ENCODE assay signal across 13 cellular contexts in the genomic region with DNA sequence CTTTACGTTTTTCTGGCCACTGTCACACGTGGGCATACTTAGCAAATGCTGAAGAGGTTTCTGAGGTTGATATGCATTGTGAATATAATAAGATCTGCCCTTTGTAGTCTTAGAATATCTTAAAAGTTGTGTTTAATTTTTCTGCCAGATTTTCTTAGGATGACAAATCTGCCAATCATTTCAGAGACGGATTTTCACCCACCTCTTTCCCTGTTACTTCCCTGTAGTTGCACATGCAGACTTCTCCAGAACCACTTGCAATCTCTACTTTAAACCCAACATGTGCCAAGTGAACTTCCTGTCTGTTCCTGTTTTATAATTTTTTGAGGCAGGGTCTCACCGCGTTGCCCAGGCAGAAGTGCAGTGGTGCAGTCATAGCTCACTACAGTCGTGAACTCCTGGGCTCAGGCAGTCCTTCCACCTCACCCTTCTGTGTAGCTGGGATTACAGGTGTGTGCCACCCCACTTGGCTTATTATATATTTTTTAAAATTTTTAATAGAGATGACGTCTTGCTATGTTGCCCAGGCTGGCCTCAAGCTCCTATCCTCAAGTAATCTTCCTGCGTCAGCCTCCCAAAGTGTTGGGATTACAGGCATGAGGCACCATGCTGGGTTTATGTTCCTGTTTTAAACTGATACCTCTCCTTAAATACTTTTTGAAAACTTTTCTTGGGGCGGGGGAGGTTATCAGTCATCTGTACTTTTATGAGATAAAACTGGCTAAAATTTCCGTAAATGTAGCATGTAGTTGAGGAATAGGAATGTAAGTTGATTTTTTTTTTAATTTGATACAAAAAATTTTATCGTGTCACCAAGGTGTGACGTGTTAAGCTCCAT. TPM values are rescaled to one million over a fixed set of nuclear protein-coding genes. Genes with fewer than 3 reads are reported as not detected.
A peak's percentile ranks its signal among the peaks of the same experiment; 100 is the strongest.
DNase-seq lines count a peak whose midpoint lies in the region; ATAC-seq, FAIRE-seq and TF ChIP-seq lines count a peak whose summit lies in the region.
"Had no signal": no experiment of that assay in that cellular context is flagged by ENCODE, and none has a peak within 500 bp of the region (broad histone marks: within the 10 kb centered on the region; RNA-seq: fewer than 3 reads in every experiment).

No MANE protein-coding gene starts in this region.

- no peaks in the 10 kb centered on the region for H3K9me1 ChIP-seq in K562 (ENCODE audit: control insufficient read depth, insufficient read depth, low read length)

- no peak overlapping the region for H3K27ac Mint-ChIP-seq in CD14-positive monocyte
- H3K27ac Mint-ChIP-seq in natural killer cell treated with Interleukin-12 subunit alpha and Interleukin-12 subunit beta and Interleukin-15 and Interleukin-18, amount 100 ng/mL, for 72 hours: peak overlapping the region; percentile 99

- no peak for FAIRE-seq in K562 (lab: Jason Lieb, UNC)
- FAIRE-seq: small intestine had no signal

- peaks cover 3% of the 10 kb centered on the region; the same call in 1 of the 2 replicates for H3K4me1 ChIP-seq in HEK293 (ENCODE audit: control insufficient read depth, insufficient read depth, low read length)
- peaks cover 45 to 61% of the 10 kb centered on the region in 2 experiments for H3K4me1 ChIP-seq in K562 (replicated peaks in 1 of 2; ENCODE audit: control insufficient read depth in 2 of 2, insufficient read depth in 2 of 2, low read length in 2 of 2)
- H3K4me1 ChIP-seq in ovary (ENCODE audit: insufficient read depth): peaks cover 16% of the 10 kb centered on the region

- peaks cover 0 to 3% (median 0%) of the 10 kb centered on the region in 7 donors for H3K9me3 Mint-ChIP-seq in CD14-positive monocyte
- H3K9me3 Mint-ChIP-seq in natural killer cell treated with Interleukin-12 subunit alpha and Interleukin-12 subunit beta and Interleukin-15 and Interleukin-18, amount 100 ng/mL, for 72 hours: no peaks in the 10 kb centered on the region

- TF ChIP-seq POLR2A in K562 (conservative IDR thresholded peaks at IDR 0.05) (no peak), ovary (IDR thresholded peaks at IDR 0.05) (no peak)

- in situ Hi-C loops in K562 (cut with MboI): no loop called here

- TF ChIP-seq EP300 in K562 (IDR thresholded peaks at IDR 0.05; ENCODE audit: low read length): peak; percentile 64
- no peak for TF ChIP-seq EP300 in ovary (IDR thresholded peaks at IDR 0.05)

- TF ChIP-seq CTCF in CD14-positive monocyte (IDR thresholded peaks at IDR 0.05) (no peak), HEK293 (tag by site-specific recombination; IDR thresholded peaks at IDR 0.05) (no peak), K562 (IDR thresholded peaks at IDR 0.05 in 2 of 3, conservative IDR thresholded peaks at IDR 0.05 in 1 of 3; ENCODE audit: insufficient read depth in 2 of 3, low read depth in 1 of 3, low read length in 3 of 3) (no peak), ovary (IDR thresholded peaks at IDR 0.05) (no peak)

- POLR2A ChIA-PET in HEK293 (lab: Yijun Ruan, JAX): no interaction called here
- POLR2A ChIA-PET in K562 (lab: Yijun Ruan, JAX): interaction anchor here (0.6 to 5.6 kb wide), 7 partner anchors 10 to 260 kb away, joined by 3 to 84 read pairs (median 3); no protein-coding TSS in a partner anchor

- peak overlapping the region; percentile 95 to 96 for H3K4me3 Mint-ChIP-seq in CD14-positive monocyte
- peak overlapping the region; percentile 87 for H3K4me3 Mint-ChIP-seq in natural killer cell treated with Interleukin-12 subunit alpha and Interleukin-12 subunit beta and Interleukin-15 and Interleukin-18, amount 100 ng/mL, for 72 hours

- H3K79me2 ChIP-seq in K562 (ENCODE audit: control insufficient read depth, insufficient read depth, low read length): peaks cover 80% of the 10 kb centered on the region

- H3K27me3 ChIP-seq in K562 (ENCODE audit: control insufficient read depth in 2 of 2, insufficient read depth in 2 of 2, low read length in 2 of 2) (no peaks in the 10 kb centered on the region), ovary (no peaks in the 10 kb centered on the region)

- H3K27me3 Mint-ChIP-seq in CD14-positive monocyte (ENCODE audit: low read depth in 3 of 3): peaks cover 14 to 19% (median 17%) of the 10 kb centered on the region in 3 donors
- H3K27me3 Mint-ChIP-seq in natural killer cell treated with Interleukin-12 subunit alpha and Interleukin-12 subunit beta and Interleukin-15 and Interleukin-18, amount 100 ng/mL, for 72 hours: no peaks in the 10 kb centered on the region

- BruUV-seq in K562 (replicated peaks; lab: Mats Ljungman, UMichigan): no TSS peak

- H3K4me2 ChIP-seq in K562 (ENCODE audit: insufficient read depth, low read length): peak overlapping the region; percentile 72

- H3K9ac ChIP-seq in K562 (ENCODE audit: insufficient read depth in 1 of 2, low read depth in 2 of 2, low read length in 2 of 2): peak overlapping the region; percentile 82 to 86; a peak in 3 of 4 replicates

- peaks cover 69% of the 10 kb centered on the region for H3K4me1 Mint-ChIP-seq in CD14-positive monocyte
- peaks cover 56 to 60% of the 10 kb centered on the region in 2 donors for H3K4me1 Mint-ChIP-seq in natural killer cell treated with Interleukin-12 subunit alpha and Interleukin-12 subunit beta and Interleukin-15 and Interleukin-18, amount 100 ng/mL, for 72 hours (ENCODE audit: low read depth in 2 of 2)

- H3K36me3 ChIP-seq in HEK293 (ENCODE audit: control insufficient read depth in 2 of 2, insufficient read depth in 1 of 2, low read length in 2 of 2) (no peaks in the 10 kb centered on the region), K562 (ENCODE audit: control insufficient read depth, insufficient read depth, low read length) (peaks cover 17% of the 10 kb centered on the region; the same call in 2 of the 3 replicates), ovary (no peaks in the 10 kb centered on the region)

- CTCF ChIA-PET in HEK293 (lab: Yijun Ruan, JAX): interaction anchor here (0.6 kb wide), 2 partner anchors 66 to 120 kb away, joined by 4 read pairs; no protein-coding TSS in a partner anchor
- CTCF ChIA-PET in K562 (lab: Yijun Ruan, JAX; ENCODE audit: low intra/inter-chr PET ratio): no interaction called here

- H3K4me3 ChIP-seq in HEK293 (ENCODE audit: low read depth, low read length) (no peak overlapping the region), K562 (peak overlapping the region; percentile 77; the same call in 1 of the 2 replicates), ovary (no peak overlapping the region)

- H3K9me3 ChIP-seq in HEK293 (ENCODE audit: control insufficient read depth, insufficient read depth, low read depth, low read length): no peaks in the 10 kb centered on the region
- no peaks in the 10 kb centered on the region for H3K9me3 ChIP-seq in K562 (replicated peaks; ENCODE audit: control insufficient read depth, insufficient read depth, low read depth, low read length)
- no peaks in the 10 kb centered on the region for H3K9me3 ChIP-seq in ovary

- DNase-seq in CD14-positive monocyte (ENCODE audit: low spot score): no peak
- peak in 1 of 4 experiments; percentile 69 for DNase-seq in K562 (ENCODE audit: extremely low read depth in 1 of 4, low spot score in 3 of 4)
- DNase-seq in natural killer cell treated with Interleukin-12 subunit alpha and Interleukin-12 subunit beta and Interleukin-15 and Interleukin-18, amount 100 ng/mL, for 72 hours (ENCODE audit: low spot score): no peak
- no peak for DNase-seq in Ammon's horn (ENCODE audit: low spot score)
- no peak for DNase-seq in ovary
- DNase-seq in posterior cingulate gyrus: no peak
- DNase-seq: mammary epithelial cell, NCI-H1436, NCI-H748 treated with DMSO at 0.1 percent for 48 hours, small intestine had no signal

- H4K20me1 ChIP-seq in K562 (replicated peaks; ENCODE audit: control insufficient read depth, insufficient read depth, low read length): peaks cover 21% of the 10 kb centered on the region; the same call in 1 of the 2 replicates

- TF ChIP-seq RAD21 in K562 (CRISPR knock-in tag; conservative IDR thresholded peaks at IDR 0.05 in 1 of 2, IDR thresholded peaks at IDR 0.05 in 1 of 2): no peak

- 10% methylated on average over 12 of the region's 12 CpGs for WGBS in K562 (ENCODE audit: insufficient coverage, low coverage, missing lambda C conversion rate)
- WGBS in ovary, 3 donors: 91 to 92% (median 92%) methylated on average over 12 of the region's 12 CpGs

- H2AFZ ChIP-seq in K562 (ENCODE audit: low read depth, low read length): no peak overlapping the region

- intact Hi-C loops in CD14-positive monocyte (cut with micrococcal nuclease) (loop anchor here in 1 of 2 donors (1.0 to 10.0 kb wide), 2 partner anchors 10 to 277 kb away; partner anchors contain the start of gene SOD2), K562 (cut with micrococcal nuclease) (loop anchor here (2.0 to 10.0 kb wide), 4 partner anchors 13 to 247 kb away; partner anchors contain the start of gene WTAP), ovary (cut with DNase I) (loop anchor here in 2 of 4 donors (10.0 kb wide), 2 partner anchors 53 to 63 kb away; no protein-coding TSS in a partner anchor), posterior cingulate gyrus (cut with DNase I) (no loop called here)

- peaks cover 41 to 44% of the 10 kb centered on the region in 2 donors for H3K36me3 Mint-ChIP-seq in CD14-positive monocyte
- H3K36me3 Mint-ChIP-seq in natural killer cell treated with Interleukin-12 subunit alpha and Interleukin-12 subunit beta and Interleukin-15 and Interleukin-18, amount 100 ng/mL, for 72 hours: peaks cover 26% of the 10 kb centered on the region

- ATAC-seq in K562 (no peak), GM18519 (IDR thresholded peaks at IDR 0.05; ENCODE audit: low FRiP score, unreplicated experiment) (no peak)
- ATAC-seq in natural killer cell treated with Interleukin-12 subunit alpha and Interleukin-12 subunit beta and Interleukin-15 and Interleukin-18, amount 100 ng/mL, for 72 hours: no peak

- H3K27ac ChIP-seq in HEK293 (ENCODE audit: extremely low read depth, low read depth, low read length) (no peak overlapping the region), K562 (ENCODE audit: extremely low read depth, low read depth, low read length) (peak overlapping the region; percentile 90), ovary (no peak overlapping the region)
- H3K27ac ChIP-seq: C4-2B had no signal

RNA-seq across cellular contexts. Expression of gene IGF2R, which starts 2.7 kb away (rescaled TPM):
- polyA plus RNA-seq in CD14-positive monocyte (1 to 10 TPM; 6.9 to 8.2 TPM), K562 (2011; rRNA removed) (13.2 and 16.7 TPM in 2 replicates), K562 (2014; fragmentation: Illumina TruSeq; extraction: Trizol) (60.4 and 68.9 TPM in 2 replicates), K562 (2014; fragmentation: Nextera tagmentation; extraction: Ambion mirVana) (1 to 10 TPM; 3.5 to 3.6 TPM), K562 (2014; rRNA removed) (30.3 and 31.0 TPM in 2 replicates), ovary (100 to 1,000 TPM in 1 of 2 donors, 10 to 100 TPM in 1; 29.3 to 116 TPM)
- total RNA-seq in K562 (2011; cell fraction: chromatin; rRNA removed; ENCODE audit: low replicate concordance): 302 and 333 TPM in 2 replicates
- total RNA-seq in K562 (2011; cell fraction: nucleolus; rRNA removed): 228 and 239 TPM in 2 replicates
- total RNA-seq in K562 (2011; cell fraction: nucleoplasm; rRNA removed): 228 and 238 TPM in 2 replicates
- total RNA-seq in K562 (2014; rRNA removed) (36.9 and 41.3 TPM in 2 replicates), K562 (2014; rRNA removed; fragmentation: Illumina TruSeq; extraction: Trizol) (34.4 and 37.8 TPM in 2 replicates), K562 (2015; rRNA removed; fragmentation: Illumina TruSeq; extraction: Trizol) (34.5 and 37.5 TPM in 2 replicates), K562 (2021) (84.7 and 92.3 TPM in 2 replicates), ovary (10 to 100 TPM; 32.9 to 70.3 (median 49.2) TPM)
- 12.7 and 14.5 TPM in 2 replicates for polyA plus RNA-seq in K562 (2011; cell fraction: cytosol; rRNA removed)
- 55.4 and 71.5 TPM in 2 replicates for polyA plus RNA-seq in K562 (2011; cell fraction: nucleus; rRNA removed)
- polyA plus RNA-seq in K562 (2012): 57.1 and 73.0 TPM in 2 replicates
- 48.1 and 64.9 TPM in 2 replicates for polyA minus RNA-seq in K562 (2011; rRNA and poly(A)+ RNA removed)
- 47.2 and 72.7 TPM in 2 replicates for polyA minus RNA-seq in K562 (2011; cell fraction: cytosol; rRNA and poly(A)+ RNA removed)
- 108 and 127 TPM in 2 replicates for polyA minus RNA-seq in K562 (2011; cell fraction: nucleus; rRNA and poly(A)+ RNA removed)
- total RNA-seq in natural killer cell treated with Interleukin-12 subunit alpha and Interleukin-12 subunit beta and Interleukin-15 and Interleukin-18, amount 100 ng/mL, for 72 hours: 100 to 1,000 TPM; 290 to 377 TPM

Comparison
In these comparisons a context has a peak if more than half of its experiments do, and no peak if none do; other contexts are left out.
1. H3K27ac Mint-ChIP-seq: peak in natural killer cell treated with Interleukin-12 subunit alpha and Interleukin-12 subunit beta and Interleukin-15 and Interleukin-18, amount 100 ng/mL, for 72 hours (2 of 2); none in CD14-positive monocyte (0 of 7).